36 cellular contexts compared by ENCODE assay signal in the genomic region with DNA sequence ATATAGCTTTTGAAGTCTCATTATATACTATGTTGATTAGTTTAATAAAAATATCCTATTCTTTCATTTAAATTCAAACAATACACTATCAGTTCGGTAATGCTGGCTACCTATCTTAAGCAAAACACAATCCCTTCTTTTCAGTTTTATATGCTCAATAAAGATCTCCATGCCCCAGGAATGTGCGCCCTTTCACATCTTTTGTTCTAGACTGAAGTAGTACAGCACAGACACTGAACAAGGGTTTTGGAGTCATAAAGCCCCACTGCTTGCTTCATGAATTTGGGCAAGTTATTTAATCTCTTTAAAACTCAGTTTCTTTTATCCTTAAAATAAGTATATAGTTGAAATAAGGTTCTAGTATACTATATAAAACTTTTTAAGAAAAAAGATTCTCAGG.
"Had no signal": no experiment of that assay in that cellular context is flagged by ENCODE, and none has a peak within 500 bp of the region (broad histone marks: within the 10 kb centered on the region; RNA-seq: fewer than 3 reads in every experiment).

No MANE protein-coding gene starts in this region.

- H3K27ac ChIP-seq: KMS-11 had no signal

- DNase-seq: Karpas-422, Kasumi-1, MG63, MM.1S, MV-4-11, NCI-H1048, NCI-H1092 treated with DMSO at 0.1 percent for 48 hours, NCI-H1105, NCI-H1105 treated with DMSO at 0.1 percent for 48 hours, NCI-H1417, NCI-H1417 treated with DMSO at 0.1 percent for 48 hours, NCI-H1436, NCI-H1436 treated with DMSO at 0.1 percent for 48 hours, NCI-H146, NCI-H1694, NCI-H1694 treated with DMSO at 0.1 percent for 48 hours, NCI-H187, NCI-H187 treated with DMSO at 0.1 percent for 48 hours, NCI-H1930, NCI-H2029, NCI-H2029 treated with DMSO at 0.1 percent for 48 hours, NCI-H2081, NCI-H2081 treated with DMSO at 0.1 percent for 48 hours, NCI-H2107, NCI-H2171, NCI-H2171 treated with DMSO at 0.1 percent for 48 hours, NCI-H2227 treated with DMSO at 0.1 percent for 48 hours, NCI-H226, NCI-H345, NCI-H446, NCI-H446 treated with DMSO at 0.1 percent for 48 hours, NCI-H510A, NCI-H510A treated with DMSO at 0.1 percent for 48 hours, NCI-H524, NCI-H524 treated with DMSO at 0.1 percent for 48 hours had no signal

- H3K9me3 ChIP-seq: MG63 had no signal

- H3K27me3 ChIP-seq: MG63 had no signal

- H3K4me2 ChIP-seq: KMS-11 had no signal

- H3K4me3 ChIP-seq: MG63 had no signal

- H3K9ac ChIP-seq: KMS-11 had no signal
